ENCODE assay signal across 17 cellular contexts in genomic region chr21:38308010-38308784, GRCh38. TPM values are rescaled to one million over a fixed set of nuclear protein-coding genes. Genes with fewer than 3 reads are reported as not detected.
DNase-seq lines count a peak whose midpoint lies in the region; ATAC-seq and TF ChIP-seq lines count a peak whose summit lies in the region.
"Had no signal": no experiment of that assay in that cellular context is flagged by ENCODE, and none has a peak within 500 bp of the region (broad histone marks: within the 10 kb centered on the region; RNA-seq: fewer than 3 reads in every experiment).

No MANE protein-coding gene starts in this region.

- peaks cover 55% of the 10 kb centered on the region for H3K27me3 ChIP-seq in gastroesophageal sphincter
- no peaks in the 10 kb centered on the region for H3K27me3 ChIP-seq in naive thymus-derived CD4-positive, alpha-beta T cell (ENCODE audit: control insufficient read depth in 2 of 2, insufficient read depth in 2 of 2, low read length in 2 of 2)
- H3K27me3 ChIP-seq in tibial artery: no peaks in the 10 kb centered on the region

- DNase-seq in RWPE1 (ENCODE audit: low spot score) (no peak), tibial artery (peak in 1 of 2 donors; percentile 64)
- no peak for DNase-seq in naive thymus-derived CD4-positive, alpha-beta T cell
- no peak for DNase-seq in activated CD8-positive, alpha-beta memory T cell treated with anti-CD3 and anti-CD28 coated beads, Interleukin-2, amount 50 U/mL, for 48 hours
- DNase-seq in activated naive CD4-positive, alpha-beta T cell treated with anti-CD3 and anti-CD28 coated beads, Interleukin-2, amount 50 U/mL, for 72 hours (ENCODE audit: low spot score in 2 of 2): no peak
- DNase-seq: activated CD8-positive, alpha-beta memory T cell treated with anti-CD3 and anti-CD28 coated beads, Interleukin-2, amount 50 U/mL, for 4 hours; activated naive CD4-positive, alpha-beta T cell treated with anti-CD3 and anti-CD28 coated beads, Interleukin-2, amount 10 ng/mL, durations not matched to agents 7 days and 5 days; left colon; NCI-H1694 treated with DMSO at 0.1 percent for 48 hours; NCI-H524 treated with DMSO at 0.1 percent for 48 hours; T-helper 1 cell had no signal

- H3K4me1 ChIP-seq in gastroesophageal sphincter (no peaks in the 10 kb centered on the region), tibial artery (peaks cover 0 to 32% (median 4%) of the 10 kb centered on the region in 4 donors)
- H3K4me1 ChIP-seq in naive thymus-derived CD4-positive, alpha-beta T cell (ENCODE audit: control insufficient read depth in 2 of 2, insufficient read depth in 2 of 2, low read length in 2 of 2): peaks cover 0 to 15% of the 10 kb centered on the region in 2 donors

- CTCF ChIA-PET in RWPE1 (lab: Yijun Ruan, JAX): interaction anchor here (0.7 kb wide), 1 partner anchor 15 kb away, joined by 5 read pairs; no protein-coding TSS in a partner anchor
- CTCF ChIA-PET in naive thymus-derived CD4-positive, alpha-beta T cell (lab: Charles Lee): no interaction called here

- peaks cover 0 to 2% (median 0%) of the 10 kb centered on the region in 11 donors for H3K9me3 Mint-ChIP-seq in naive thymus-derived CD4-positive, alpha-beta T cell
- peaks cover 0 to 6% of the 10 kb centered on the region in 2 donors for H3K9me3 Mint-ChIP-seq in activated naive CD4-positive, alpha-beta T cell treated with anti-CD3 and anti-CD28 coated beads, Interleukin-2, amount 50 U/mL, for 72 hours
- H3K9me3 Mint-ChIP-seq: activated naive CD4-positive, alpha-beta T cell treated with anti-CD3 and anti-CD28 coated beads, Interleukin-2, amount 10 ng/mL, durations not matched to agents 7 days and 5 days had no signal

- peaks cover 0 to 30% (median 13%) of the 10 kb centered on the region in 7 donors for H3K4me1 Mint-ChIP-seq in naive thymus-derived CD4-positive, alpha-beta T cell

- ATAC-seq in gastroesophageal sphincter (peak; percentile 82), HG02623 (IDR thresholded peaks at IDR 0.05; ENCODE audit: unreplicated experiment) (no peak)
- no peak for ATAC-seq in naive thymus-derived CD4-positive, alpha-beta T cell
- ATAC-seq in activated naive CD4-positive, alpha-beta T cell treated with anti-CD3 and anti-CD28 coated beads, Interleukin-2, amount 50 U/mL, for 72 hours: no peak
- ATAC-seq: left colon, Panc1 had no signal

- H3K9me3 ChIP-seq in gastroesophageal sphincter: no peaks in the 10 kb centered on the region
- no peaks in the 10 kb centered on the region for H3K9me3 ChIP-seq in naive thymus-derived CD4-positive, alpha-beta T cell (ENCODE audit: control insufficient read depth in 2 of 3, low read length in 3 of 3)
- no peaks in the 10 kb centered on the region for H3K9me3 ChIP-seq in tibial artery

- H3K27me3 Mint-ChIP-seq in naive thymus-derived CD4-positive, alpha-beta T cell: peaks cover 0 to 2% (median 0%) of the 10 kb centered on the region in 5 donors
- H3K27me3 Mint-ChIP-seq: activated naive CD4-positive, alpha-beta T cell treated with anti-CD3 and anti-CD28 coated beads, Interleukin-2, amount 10 ng/mL, durations not matched to agents 7 days and 5 days had no signal

- TF ChIP-seq EP300 in gastroesophageal sphincter (IDR thresholded peaks at IDR 0.05): no peak

- POLR2A ChIA-PET in RWPE1 (lab: Yijun Ruan, JAX; ENCODE audit: low non-redundant PET): no interaction called here
- POLR2A ChIA-PET in naive thymus-derived CD4-positive, alpha-beta T cell (lab: Charles Lee): interaction anchor here (0.9 to 1.3 kb wide), 2 partner anchors 14 to 16 kb away, joined by 3 read pairs; no protein-coding TSS in a partner anchor

- peaks cover 0 to 2% (median 0%) of the 10 kb centered on the region in 5 donors for H3K36me3 Mint-ChIP-seq in naive thymus-derived CD4-positive, alpha-beta T cell
- H3K36me3 Mint-ChIP-seq in activated naive CD4-positive, alpha-beta T cell treated with anti-CD3 and anti-CD28 coated beads, Interleukin-2, amount 50 U/mL, for 72 hours: peaks cover 0 to 7% of the 10 kb centered on the region in 2 donors

- no peak overlapping the region for H3K4me3 Mint-ChIP-seq in naive thymus-derived CD4-positive, alpha-beta T cell
- H3K4me3 Mint-ChIP-seq: activated naive CD4-positive, alpha-beta T cell treated with anti-CD3 and anti-CD28 coated beads, Interleukin-2, amount 10 ng/mL, durations not matched to agents 7 days and 5 days had no signal

- intact Hi-C loops in naive thymus-derived CD4-positive, alpha-beta T cell (cut with micrococcal nuclease): no loop called here
- intact Hi-C loops in tibial artery (cut with DNase I; ENCODE audit: low total_unique reads): no loop called here

- H3K4me3 ChIP-seq in gastroesophageal sphincter (no peak overlapping the region), tibial artery (no peak overlapping the region)
- H3K4me3 ChIP-seq in naive thymus-derived CD4-positive, alpha-beta T cell (ENCODE audit: low read length): no peak overlapping the region

- H3K27ac ChIP-seq in RWPE1 (peak overlapping the region; percentile 59; the same call in 1 of the 2 replicates), gastroesophageal sphincter (no peak overlapping the region), tibial artery (peak overlapping the region; percentile 28 to 43)
- no peak overlapping the region for H3K27ac ChIP-seq in naive thymus-derived CD4-positive, alpha-beta T cell (ENCODE audit: low read depth, low read length)
- H3K27ac ChIP-seq: C4-2B had no signal

- no peak for TF ChIP-seq CTCF in RWPE1 (conservative IDR thresholded peaks at IDR 0.05; ENCODE audit: low read depth)
- TF ChIP-seq CTCF in gastroesophageal sphincter (IDR thresholded peaks at IDR 0.05): no peak
- no peak for TF ChIP-seq CTCF in tibial artery (IDR thresholded peaks at IDR 0.05)

- peak overlapping the region in 7 of 9 donors; percentile 9 to 94 (median 60) for H3K27ac Mint-ChIP-seq in naive thymus-derived CD4-positive, alpha-beta T cell
- H3K27ac Mint-ChIP-seq in activated naive CD4-positive, alpha-beta T cell treated with anti-CD3 and anti-CD28 coated beads, Interleukin-2, amount 50 U/mL, for 72 hours: peak overlapping the region in 1 of 2 donors; percentile 37
- H3K27ac Mint-ChIP-seq: activated naive CD4-positive, alpha-beta T cell treated with anti-CD3 and anti-CD28 coated beads, Interleukin-2, amount 10 ng/mL, durations not matched to agents 7 days and 5 days had no signal

- TF ChIP-seq POLR2A in gastroesophageal sphincter (IDR thresholded peaks at IDR 0.05): no peak

- 55 to 88% methylated on average over 5 to 7 of the region's 7 CpGs for WGBS in gastroesophageal sphincter (ENCODE audit: low coverage in 1 of 2), 2 donors

- H3K36me3 ChIP-seq in gastroesophageal sphincter (no peaks in the 10 kb centered on the region), tibial artery (no peaks in the 10 kb centered on the region)
- H3K36me3 ChIP-seq in naive thymus-derived CD4-positive, alpha-beta T cell (ENCODE audit: control insufficient read depth in 2 of 3, insufficient read depth in 3 of 3, low read length in 3 of 3): no peaks in the 10 kb centered on the region

RNA-seq across cellular contexts. Expression of gene KCNJ15, which starts 51.4 kb away (rescaled TPM):
- total RNA-seq in gastroesophageal sphincter: 1 to 10 TPM in 1 of 4 donors, under 1 TPM in 2, not detected in 1; 0.31 to 1.1 (median 0.81) TPM
- total RNA-seq in naive thymus-derived CD4-positive, alpha-beta T cell: 1 to 10 TPM in 1 of 5 experiments, under 1 TPM in 3, not detected in 1; 0.16 to 1.1 (median 0.70) TPM
- not detected for polyA plus RNA-seq in naive thymus-derived CD4-positive, alpha-beta T cell
- total RNA-seq in activated naive CD4-positive, alpha-beta T cell treated with anti-CD3 and anti-CD28 coated beads, Interleukin-2, amount 50 U/mL, for 72 hours: 1 to 10 TPM in 1 of 2 donors, under 1 TPM in 1; 0.20 to 1.5 TPM
- total RNA-seq: G401 had no signal
- polyA plus RNA-seq: neural cell had no signal

Comparison
In these comparisons a context has a peak if more than half of its experiments do, and no peak if none do; other contexts are left out.
1. H3K27ac ChIP-seq: peak in RWPE1 (single experiment) and tibial artery (2 of 2); none in gastroesophageal sphincter (0 of 4) and naive thymus-derived CD4-positive, alpha-beta T cell (single experiment).